21 cellular contexts compared by ENCODE assay signal in the genomic region with DNA sequence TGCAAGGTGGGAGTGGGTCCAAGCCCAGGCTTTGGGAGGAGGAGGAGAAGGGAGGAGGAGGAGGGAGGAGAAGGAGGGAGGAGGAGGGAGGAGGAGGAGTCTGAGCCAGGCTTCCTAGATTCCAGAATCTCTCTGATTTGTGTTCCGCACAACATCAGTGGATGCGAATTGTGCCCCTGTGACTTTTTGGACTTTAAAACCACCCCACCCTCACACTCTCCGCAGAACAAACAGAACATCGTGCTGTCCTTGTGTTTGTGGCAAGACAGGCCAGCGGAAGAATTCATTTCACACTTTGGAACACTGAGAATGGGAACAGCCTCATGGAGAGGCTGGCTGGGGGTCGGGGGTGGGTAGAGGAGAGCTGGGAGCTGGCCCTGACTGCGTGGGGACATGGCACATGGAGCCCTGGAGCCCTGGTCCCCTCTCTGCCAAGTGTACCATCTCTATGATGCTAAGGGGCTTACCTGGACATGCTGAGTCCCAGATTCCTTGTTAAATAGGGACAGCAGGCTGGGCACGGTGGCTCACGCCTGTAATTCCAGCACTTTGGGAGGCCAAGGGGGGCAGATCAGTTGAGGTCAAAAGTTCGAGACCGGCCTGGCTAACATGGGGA. TPM values are rescaled to one million over a fixed set of nuclear protein-coding genes. Genes with fewer than 3 reads are reported as not detected.
A peak's percentile ranks its signal among the peaks of the same experiment; 100 is the strongest.
DNase-seq lines count a peak whose midpoint lies in the region; TF ChIP-seq lines count a peak whose summit lies in the region.
"Had no signal": no experiment of that assay in that cellular context is flagged by ENCODE, and none has a peak within 500 bp of the region (broad histone marks: within the 10 kb centered on the region; RNA-seq: fewer than 3 reads in every experiment).

No MANE protein-coding gene starts in this region.

- no peak overlapping the region for H4K8ac ChIP-seq in H9 (replicated peaks; ENCODE audit: insufficient read length, low read depth, low read length)

- no peak overlapping the region for H2BK120ac ChIP-seq in H9 (ENCODE audit: low read depth, low read length, poor library complexity, severe bottlenecking)

- DNase-seq in H9 (peak; percentile 15), colonic mucosa (peak; percentile 41), sigmoid colon (peak; percentile 42), DMS114 treated with DMSO at 0.1 percent for 48 hours (lab: John Stamatoyannopoulos, UW; ENCODE audit: unreplicated experiment) (no peak), COLO829 (ENCODE audit: low spot score) (no peak), DMS53 treated with DMSO at 0.1 percent for 48 hours (lab: John Stamatoyannopoulos, UW; ENCODE audit: unreplicated experiment) (no peak)
- no peak for DNase-seq in activated T-helper 1 cell treated with anti-CD3 and anti-CD28 coated beads, Interleukin-12 subunit alpha, Interleukin-12 subunit beta, Interleukin-2, Interleukin-4 antibody, amounts not matched to agents 30 ng/mL and 10 ng/mL and 1 ng/mL, durations not matched to agents 14 hours and 24 hours and 36 hours (ENCODE audit: low spot score)
- DNase-seq: Calu3; CD4-positive, CD25-positive, alpha-beta regulatory T cell; DMS79; HCEC 1CT; KBM-7; NCI-H1417 treated with DMSO at 0.1 percent for 48 hours; NCI-H2029; NCI-H2171; NCI-H446 treated with DMSO at 0.1 percent for 48 hours; NK-92 treated with Interleukin-12 subunit alpha and Interleukin-12 subunit beta, amount 100 ng/mL, for 24 hours; PC-9 had no signal

- H3K23ac ChIP-seq in H9 (ENCODE audit: insufficient read length, low read depth, low read length), result no peak overlapping the region

- H3K9me3 Mint-ChIP-seq in H9, result peaks cover 4 to 7% of the 10 kb centered on the region in 2 experiments
- peaks cover 6% of the 10 kb centered on the region for H3K9me3 Mint-ChIP-seq in activated T-helper 1 cell treated with anti-CD3 and anti-CD28 coated beads, Interleukin-12 subunit alpha, Interleukin-12 subunit beta, Interleukin-2, Interleukin-4 antibody, amounts not matched to agents 30 ng/mL and 10 ng/mL and 1 ng/mL, durations not matched to agents 14 hours and 24 hours and 36 hours

- no peak overlapping the region for H3K4ac ChIP-seq in H9 (ENCODE audit: low read depth, low read length)

- H3K27ac ChIP-seq in H9 (ENCODE audit: insufficient read length, low read depth, low read length) (no peak overlapping the region), colonic mucosa (no peak overlapping the region), liver (ENCODE audit: low read depth in 1 of 2, low read length in 2 of 2) (no peak overlapping the region), sigmoid colon (no peak overlapping the region)
- H3K27ac ChIP-seq: PC-9, SJSA1 had no signal

- no peaks in the 10 kb centered on the region for H3K79me2 ChIP-seq in H9 (ENCODE audit: insufficient read depth, low read length)

- TF ChIP-seq RAD21 in liver (IDR thresholded peaks at IDR 0.05), result no peak

- H3K4me1 ChIP-seq in H9 (ENCODE audit: insufficient read depth, low read length) (no peaks in the 10 kb centered on the region), colonic mucosa (no peaks in the 10 kb centered on the region), liver (ENCODE audit: control insufficient read depth in 4 of 4, insufficient read depth in 4 of 4, low read length in 3 of 4) (peaks cover 2 to 11% (median 7%) of the 10 kb centered on the region in 4 donors), sigmoid colon (peaks cover 0 to 12% (median 3%) of the 10 kb centered on the region in 4 donors)

- H2BK12ac ChIP-seq in H9 (ENCODE audit: insufficient read length, low read depth, low read length), result no peak overlapping the region

- H3K27me3 Mint-ChIP-seq in H9 (ENCODE audit: low read depth), result peaks cover 17% of the 10 kb centered on the region
- H3K27me3 Mint-ChIP-seq in activated T-helper 1 cell treated with anti-CD3 and anti-CD28 coated beads, Interleukin-12 subunit alpha, Interleukin-12 subunit beta, Interleukin-2, Interleukin-4 antibody, amounts not matched to agents 30 ng/mL and 10 ng/mL and 1 ng/mL, durations not matched to agents 14 hours and 24 hours and 36 hours (ENCODE audit: insufficient read depth), result peaks cover 3% of the 10 kb centered on the region

- H3K4me3 Mint-ChIP-seq in H9, result no peak overlapping the region
- no peak overlapping the region for H3K4me3 Mint-ChIP-seq in activated T-helper 1 cell treated with anti-CD3 and anti-CD28 coated beads, Interleukin-12 subunit alpha, Interleukin-12 subunit beta, Interleukin-2, Interleukin-4 antibody, amounts not matched to agents 30 ng/mL and 10 ng/mL and 1 ng/mL, durations not matched to agents 14 hours and 24 hours and 36 hours
- H3K4me3 Mint-ChIP-seq: B cell; CD4-positive, CD25-positive, alpha-beta regulatory T cell had no signal

- H4K91ac ChIP-seq in H9 (ENCODE audit: insufficient read length, low read depth, low read length), result no peak overlapping the region

- no peak for TF ChIP-seq CTCF in H9 (conservative IDR thresholded peaks at IDR 0.05)
- TF ChIP-seq CTCF in colonic mucosa (IDR thresholded peaks at IDR 0.05), result no peak
- TF ChIP-seq CTCF in liver (IDR thresholded peaks at IDR 0.05; ENCODE audit: low read depth, low read length, missing input control), result no peak
- TF ChIP-seq CTCF in sigmoid colon (IDR thresholded peaks at IDR 0.05), result no peak

- H3K9ac ChIP-seq in H9 (ENCODE audit: extremely low read depth, insufficient read length, low read length) (no peak overlapping the region), colonic mucosa (ENCODE audit: low read depth in 2 of 2, low read length in 2 of 2) (no peak overlapping the region), liver (ENCODE audit: low read depth in 1 of 2, low read length in 2 of 2) (no peak overlapping the region)

- H3K36me3 ChIP-seq in colonic mucosa (no peaks in the 10 kb centered on the region), liver (ENCODE audit: control insufficient read depth in 4 of 4, insufficient read depth in 3 of 4, low read depth in 1 of 4, low read length in 3 of 4) (no peaks in the 10 kb centered on the region), sigmoid colon (no peaks in the 10 kb centered on the region)
- H3K36me3 ChIP-seq: SJSA1 had no signal

- peaks cover 12 to 16% of the 10 kb centered on the region in 2 experiments for H3K4me1 Mint-ChIP-seq in H9
- H3K4me1 Mint-ChIP-seq in activated T-helper 1 cell treated with anti-CD3 and anti-CD28 coated beads, Interleukin-12 subunit alpha, Interleukin-12 subunit beta, Interleukin-2, Interleukin-4 antibody, amounts not matched to agents 30 ng/mL and 10 ng/mL and 1 ng/mL, durations not matched to agents 14 hours and 24 hours and 36 hours (ENCODE audit: low read depth), result no peaks in the 10 kb centered on the region
- H3K4me1 Mint-ChIP-seq: B cell; CD4-positive, CD25-positive, alpha-beta regulatory T cell had no signal

- peaks cover 2% of the 10 kb centered on the region for H3K23me2 ChIP-seq in H9 (ENCODE audit: insufficient read length, low read depth, low read length, poor library complexity, severe bottlenecking)

- no peak overlapping the region for H3K4me2 ChIP-seq in H9 (ENCODE audit: insufficient read depth, insufficient read length, low read length)

- no peak overlapping the region for H3K27ac Mint-ChIP-seq in H9
- H3K27ac Mint-ChIP-seq in activated T-helper 1 cell treated with anti-CD3 and anti-CD28 coated beads, Interleukin-12 subunit alpha, Interleukin-12 subunit beta, Interleukin-2, Interleukin-4 antibody, amounts not matched to agents 30 ng/mL and 10 ng/mL and 1 ng/mL, durations not matched to agents 14 hours and 24 hours and 36 hours, result no peak overlapping the region
- H3K27ac Mint-ChIP-seq: B cell; CD4-positive, CD25-positive, alpha-beta regulatory T cell had no signal

- no peaks in the 10 kb centered on the region for H3K27me3 ChIP-seq in H9 (ENCODE audit: insufficient read depth, low read length)
- no peaks in the 10 kb centered on the region for H3K27me3 ChIP-seq in colonic mucosa
- H3K27me3 ChIP-seq in liver (ENCODE audit: control insufficient read depth in 4 of 4, insufficient read depth in 4 of 4, low read length in 3 of 4), result no peaks in the 10 kb centered on the region
- no peaks in the 10 kb centered on the region for H3K27me3 ChIP-seq in sigmoid colon
- H3K27me3 ChIP-seq: SJSA1 had no signal

- intact Hi-C loops in colonic mucosa (cut with DNase I), result no loop called here
- intact Hi-C loops in sigmoid colon (cut with DNase I), result no loop called here
- intact Hi-C loops in activated T-helper 1 cell treated with anti-CD3 and anti-CD28 coated beads, Interleukin-12 subunit alpha, Interleukin-12 subunit beta, Interleukin-2, Interleukin-4 antibody, amounts not matched to agents 30 ng/mL and 10 ng/mL and 1 ng/mL, durations not matched to agents 14 hours and 24 hours and 36 hours (cut with micrococcal nuclease), result no loop called here

- no peak overlapping the region for H2BK20ac ChIP-seq in H9 (ENCODE audit: low read depth, low read length, poor library complexity, severe bottlenecking)

- no peak overlapping the region for H2AK5ac ChIP-seq in H9 (ENCODE audit: insufficient read length, low read length)

- no peak overlapping the region for H3K14ac ChIP-seq in H9 (ENCODE audit: insufficient read depth, low read length)

- H3K18ac ChIP-seq in H9 (ENCODE audit: insufficient read length, low read depth, low read length), result no peak overlapping the region

- H3T11ph ChIP-seq in H9 (ENCODE audit: low read length), result no peak overlapping the region

- WGBS in H9 (ENCODE audit: extremely low coverage, insufficient read length, low lambda C conversion rate), result no CpG with 5 or more reads among the region's 11 CpGs
- 45% methylated on average over 11 of the region's 11 CpGs for WGBS in liver
- 32 to 71% methylated on average over 11 of the region's 11 CpGs for whole genome bisulfite sequencing in sigmoid colon, 2 donors

- no peaks in the 10 kb centered on the region for H3K79me1 ChIP-seq in H9 (ENCODE audit: insufficient read depth, low read depth, low read length, poor library complexity, severe bottlenecking)

- no peaks in the 10 kb centered on the region for H4K20me1 ChIP-seq in H9 (ENCODE audit: control insufficient read depth, insufficient read depth, insufficient read length)

- H3K9me3 ChIP-seq in H9 (ENCODE audit: control insufficient read depth, low read depth, low read length), result no peaks in the 10 kb centered on the region
- no peaks in the 10 kb centered on the region for H3K9me3 ChIP-seq in colonic mucosa
- peaks cover 0 to 6% (median 4%) of the 10 kb centered on the region in 4 donors for H3K9me3 ChIP-seq in liver (ENCODE audit: control insufficient read depth in 4 of 4, low read length in 3 of 4)
- no peaks in the 10 kb centered on the region for H3K9me3 ChIP-seq in sigmoid colon
- H3K9me3 ChIP-seq: SJSA1 had no signal

- TF ChIP-seq EP300 in sigmoid colon (IDR thresholded peaks at IDR 0.05), result no peak

- H3K4me3 ChIP-seq in colonic mucosa (no peak overlapping the region), liver (ENCODE audit: low read depth in 1 of 3, low read length in 3 of 3) (no peak overlapping the region), sigmoid colon (no peak overlapping the region)
- H3K4me3 ChIP-seq: PC-9, SJSA1 had no signal

- no peak overlapping the region for H3K56ac ChIP-seq in H9 (ENCODE audit: insufficient read length, low read depth, low read length)

- no peaks in the 10 kb centered on the region; a peak in 1 of 7 replicates for H3K36me3 Mint-ChIP-seq in H9 (ENCODE audit: insufficient read depth in 1 of 3, low read depth in 3 of 3)
- H3K36me3 Mint-ChIP-seq in activated T-helper 1 cell treated with anti-CD3 and anti-CD28 coated beads, Interleukin-12 subunit alpha, Interleukin-12 subunit beta, Interleukin-2, Interleukin-4 antibody, amounts not matched to agents 30 ng/mL and 10 ng/mL and 1 ng/mL, durations not matched to agents 14 hours and 24 hours and 36 hours (ENCODE audit: low read depth), result no peaks in the 10 kb centered on the region
- H3K36me3 Mint-ChIP-seq: CD4-positive, CD25-positive, alpha-beta regulatory T cell had no signal

- H2BK15ac ChIP-seq in H9 (ENCODE audit: low read depth, low read length), result no peak overlapping the region

- no peak overlapping the region for H2BK5ac ChIP-seq in H9 (ENCODE audit: insufficient read length, low read length)

- TF ChIP-seq POLR2A in sigmoid colon (IDR thresholded peaks at IDR 0.05), result no peak

- no peak overlapping the region for H4K5ac ChIP-seq in H9 (ENCODE audit: insufficient read length, low read depth, low read length)

- H2AFZ ChIP-seq in H9 (ENCODE audit: low read length), result no peak overlapping the region

RNA-seq across cellular contexts. Expression of a gene that starts 16.4 kb away (rescaled TPM):
- total RNA-seq in H9 (2021), result 22.1 and 23.8 TPM in 2 replicates
- total RNA-seq in colonic mucosa, result 10 to 100 TPM; 26.0 to 38.1 TPM
- 10 to 100 TPM; 15.8 to 36.4 TPM for total RNA-seq in liver
- 1 to 10 TPM; 5.4 to 9.0 TPM for polyA plus RNA-seq in liver
- 10 to 100 TPM in 3 of 4 donors, 1 to 10 TPM in 1; 8.0 to 43.8 (median 16.8) TPM for total RNA-seq in sigmoid colon
- polyA plus RNA-seq in sigmoid colon, result 1 to 10 TPM; 3.5 to 4.4 (median 3.6) TPM
- not detected in 2 replicates for total RNA-seq in activated T-helper 1 cell treated with anti-CD3 and anti-CD28 coated beads, Interleukin-12 subunit alpha, Interleukin-12 subunit beta, Interleukin-2, Interleukin-4 antibody, amounts not matched to agents 30 ng/mL and 10 ng/mL and 1 ng/mL, durations not matched to agents 14 hours and 24 hours and 36 hours
- total RNA-seq: CD4-positive, CD25-positive, alpha-beta regulatory T cell had no signal
- polyA plus RNA-seq: CD4-positive, CD25-positive, alpha-beta regulatory T cell had no signal

Comparison
In these comparisons a context has a peak if more than half of its experiments do, and no peak if none do; other contexts are left out.
1. DNase-seq: peak in H9 (single experiment), colonic mucosa (single experiment) and sigmoid colon (single experiment); none in DMS114 treated with DMSO at 0.1 percent for 48 hours (single experiment), COLO829 (single experiment), activated T-helper 1 cell treated with anti-CD3 and anti-CD28 coated beads, Interleukin-12 subunit alpha, Interleukin-12 subunit beta, Interleukin-2, Interleukin-4 antibody, amounts not matched to agents 30 ng/mL and 10 ng/mL and 1 ng/mL, durations not matched to agents 14 hours and 24 hours and 36 hours (single experiment) and DMS53 treated with DMSO at 0.1 percent for 48 hours (single experiment).